13 cellular contexts compared by ENCODE assay signal in the genomic region with DNA sequence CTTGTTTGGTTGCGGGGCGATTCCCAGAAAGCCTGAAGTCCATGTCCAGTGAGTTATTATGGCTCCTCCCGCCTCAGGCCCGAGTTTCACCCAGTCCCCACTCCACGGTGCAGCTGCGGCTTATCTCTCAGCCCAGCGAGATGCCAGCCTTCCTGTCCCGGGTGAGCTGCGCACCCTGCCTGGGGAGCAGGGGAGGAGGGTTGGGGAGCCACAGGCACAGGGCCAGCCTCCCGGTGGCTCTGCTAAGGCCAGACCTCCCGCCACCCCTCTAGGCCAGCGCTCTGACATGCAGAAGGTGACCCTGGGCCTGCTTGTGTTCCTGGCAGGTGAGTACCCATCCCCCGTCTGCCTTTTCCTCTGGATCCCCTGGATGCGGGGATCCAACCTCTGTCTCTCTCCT. TPM values are rescaled to one million over a fixed set of nuclear protein-coding genes. Genes with fewer than 3 reads are reported as not detected.
DNase-seq lines count a peak whose midpoint lies in the region; ATAC-seq, FAIRE-seq and TF ChIP-seq lines count a peak whose summit lies in the region.
"Had no signal": no experiment of that assay in that cellular context is flagged by ENCODE, and none has a peak within 500 bp of the region (broad histone marks: within the 10 kb centered on the region; RNA-seq: fewer than 3 reads in every experiment).

No MANE protein-coding gene starts in this region.

- no peak overlapping the region for H3K4me3 Mint-ChIP-seq in Calu3 (ENCODE audit: low read depth, unreplicated experiment)
- H3K4me3 Mint-ChIP-seq in central memory CD8-positive, alpha-beta T cell, result no peak overlapping the region
- H3K4me3 Mint-ChIP-seq: activated naive CD8-positive, alpha-beta T cell treated with anti-CD3 and anti-CD28 coated beads, Interleukin-2, amount 50 U/mL, for 24 hours had no signal

- DNase-seq in Calu3 (no peak), GM12891 (ENCODE audit: insufficient read length, low spot score) (no peak), NCI-H226 (no peak), glomerular visceral epithelial cell (ENCODE audit: extremely low spot score) (no peak)
- no peak for DNase-seq in central memory CD8-positive, alpha-beta T cell (ENCODE audit: low spot score in 2 of 2)
- DNase-seq: activated CD4-positive, CD25-positive, alpha-beta regulatory T cell treated with anti-CD3 and anti-CD28 coated beads, Interleukin-2, amount 50 U/mL, for 72 hours; activated naive CD8-positive, alpha-beta T cell treated with anti-CD3 and anti-CD28 coated beads, Interleukin-2, amount 50 U/mL, for 24 hours; cortex of kidney; DMS53; posterior cingulate gyrus had no signal

- TF ChIP-seq POLR2A in GM12891 (IDR thresholded peaks at IDR 0.05; ENCODE audit: low read depth, low read length), result no peak

- peaks cover 60% of the 10 kb centered on the region for H3K36me3 Mint-ChIP-seq in Calu3 (ENCODE audit: insufficient read depth, unreplicated experiment)
- H3K36me3 Mint-ChIP-seq in central memory CD8-positive, alpha-beta T cell (ENCODE audit: insufficient read depth), result no peaks in the 10 kb centered on the region

- H3K4me3 ChIP-seq in mucosa of stomach (ENCODE audit: low read length), result peak overlapping the region; percentile 26

- no peak for ATAC-seq in central memory CD8-positive, alpha-beta T cell (replicated peaks; ENCODE audit: extremely low read depth, poor library complexity, severe bottlenecking)
- ATAC-seq: activated naive CD8-positive, alpha-beta T cell treated with anti-CD3 and anti-CD28 coated beads, Interleukin-2, amount 50 U/mL, for 24 hours had no signal

- peaks cover 54% of the 10 kb centered on the region for H3K4me1 ChIP-seq in mucosa of stomach (ENCODE audit: control insufficient read depth, insufficient read depth, low read length)

- H3K27me3 Mint-ChIP-seq in Calu3 (ENCODE audit: unreplicated experiment), result no peaks in the 10 kb centered on the region
- no peaks in the 10 kb centered on the region for H3K27me3 Mint-ChIP-seq in central memory CD8-positive, alpha-beta T cell
- H3K27me3 Mint-ChIP-seq: activated naive CD8-positive, alpha-beta T cell treated with anti-CD3 and anti-CD28 coated beads, Interleukin-2, amount 50 U/mL, for 24 hours had no signal

- FAIRE-seq in GM12891 (lab: Jason Lieb, UNC), result no peak

- BruUV-seq in Calu3 (replicated peaks; lab: Mats Ljungman, UMichigan), result no TSS peak

- H3K27me3 ChIP-seq in mucosa of stomach (ENCODE audit: control insufficient read depth, insufficient read depth, low read length), result no peaks in the 10 kb centered on the region

- peaks cover 6% of the 10 kb centered on the region for H3K36me3 ChIP-seq in mucosa of stomach (ENCODE audit: control insufficient read depth, insufficient read depth, low read length)

- H3K27ac Mint-ChIP-seq in Calu3 (ENCODE audit: unreplicated experiment), result peak overlapping the region; percentile 21
- peak overlapping the region; percentile 42 for H3K27ac Mint-ChIP-seq in central memory CD8-positive, alpha-beta T cell (ENCODE audit: low read depth)
- H3K27ac Mint-ChIP-seq: activated naive CD8-positive, alpha-beta T cell treated with anti-CD3 and anti-CD28 coated beads, Interleukin-2, amount 50 U/mL, for 24 hours had no signal

- H3K9me3 Mint-ChIP-seq in Calu3 (ENCODE audit: low read depth, unreplicated experiment), result no peaks in the 10 kb centered on the region
- no peaks in the 10 kb centered on the region for H3K9me3 Mint-ChIP-seq in central memory CD8-positive, alpha-beta T cell
- H3K9me3 Mint-ChIP-seq: activated naive CD8-positive, alpha-beta T cell treated with anti-CD3 and anti-CD28 coated beads, Interleukin-2, amount 50 U/mL, for 24 hours had no signal

- TF ChIP-seq CTCF in Calu3 (IDR thresholded peaks at IDR 0.05; ENCODE audit: unreplicated experiment), result no peak

- H3K4me1 Mint-ChIP-seq in Calu3 (ENCODE audit: low read depth, unreplicated experiment), result peaks cover 73% of the 10 kb centered on the region
- H3K4me1 Mint-ChIP-seq in central memory CD8-positive, alpha-beta T cell, result peaks cover 11% of the 10 kb centered on the region

- intact Hi-C loops in Calu3 (cut with micrococcal nuclease; ENCODE audit: unreplicated experiment), result no loop called here

- peak overlapping the region; percentile 69 for H3K9ac ChIP-seq in mucosa of stomach (ENCODE audit: low read length)

- H3K9me3 ChIP-seq in mucosa of stomach (ENCODE audit: control insufficient read depth, low read length), result no peaks in the 10 kb centered on the region

- CTCF ChIA-PET in Calu3 (lab: Charles Lee), result interaction anchor here (0.5 kb wide), 1 partner anchor 29 kb away, joined by 4 read pairs; no protein-coding TSS in a partner anchor

TF ChIP-seq in GM12891, 5 proteins besides CTCF, POLR2A, EP300 and RAD21:
- TF ChIP-seq POU2F2 (IDR thresholded peaks at IDR 0.05; ENCODE audit: low read depth, low read length), result no peak
- TF ChIP-seq PAX5 (IDR thresholded peaks at IDR 0.05; ENCODE audit: insufficient read depth, low read length, severe bottlenecking), result no peak
- no peak for TF ChIP-seq POLR2AphosphoS5 (IDR thresholded peaks at IDR 0.05; ENCODE audit: low read depth, low read length)
- no peak for TF ChIP-seq SPI1 (IDR thresholded peaks at IDR 0.05; ENCODE audit: low read depth, low read length)
TF ChIP-seq in GM12891: peak in this region for 0.

RNA-seq across cellular contexts. Expression of a gene that starts 3.5 kb away (rescaled TPM):
- total RNA-seq in Calu3 (2022), result 183 and 291 TPM in 2 replicates
- not detected for polyA plus RNA-seq in GM12891 (2012; ENCODE audit: low read depth, missing spikeins)

RNA-seq across cellular contexts. Expression of a gene that starts 15.8 kb away (rescaled TPM):
- 0.42 and 0.68 TPM in 2 replicates for total RNA-seq in Calu3 (2022)
- polyA plus RNA-seq in GM12891 (2012; ENCODE audit: low read depth, missing spikeins), result not detected
- total RNA-seq: HT-29 had no signal

RNA-seq across cellular contexts. Expression of a gene that starts 19.5 kb away (rescaled TPM):
- total RNA-seq in Calu3 (2022), result 1.6 and 2.0 TPM in 2 replicates
- polyA plus RNA-seq in GM12891 (2012; ENCODE audit: low read depth, missing spikeins), result 0.21 TPM
- total RNA-seq: HT-29 had no signal

RNA-seq across cellular contexts. Expression of a gene that starts 24.0 kb away (rescaled TPM):
- 0.90 and 1.3 TPM in 2 replicates for total RNA-seq in Calu3 (2022)
- not detected for polyA plus RNA-seq in GM12891 (2012; ENCODE audit: low read depth, missing spikeins)
- total RNA-seq: HT-29, mucosa of gallbladder had no signal

RNA-seq across cellular contexts. Expression of a gene that starts 35.4 kb away (rescaled TPM):
- total RNA-seq in Calu3 (2022), result 760 and 802 TPM in 2 replicates
- 86.7 TPM for polyA plus RNA-seq in GM12891 (2012; ENCODE audit: low read depth, missing spikeins)
